ENCODE assay signal across 2 cellular contexts in the genomic region with DNA sequence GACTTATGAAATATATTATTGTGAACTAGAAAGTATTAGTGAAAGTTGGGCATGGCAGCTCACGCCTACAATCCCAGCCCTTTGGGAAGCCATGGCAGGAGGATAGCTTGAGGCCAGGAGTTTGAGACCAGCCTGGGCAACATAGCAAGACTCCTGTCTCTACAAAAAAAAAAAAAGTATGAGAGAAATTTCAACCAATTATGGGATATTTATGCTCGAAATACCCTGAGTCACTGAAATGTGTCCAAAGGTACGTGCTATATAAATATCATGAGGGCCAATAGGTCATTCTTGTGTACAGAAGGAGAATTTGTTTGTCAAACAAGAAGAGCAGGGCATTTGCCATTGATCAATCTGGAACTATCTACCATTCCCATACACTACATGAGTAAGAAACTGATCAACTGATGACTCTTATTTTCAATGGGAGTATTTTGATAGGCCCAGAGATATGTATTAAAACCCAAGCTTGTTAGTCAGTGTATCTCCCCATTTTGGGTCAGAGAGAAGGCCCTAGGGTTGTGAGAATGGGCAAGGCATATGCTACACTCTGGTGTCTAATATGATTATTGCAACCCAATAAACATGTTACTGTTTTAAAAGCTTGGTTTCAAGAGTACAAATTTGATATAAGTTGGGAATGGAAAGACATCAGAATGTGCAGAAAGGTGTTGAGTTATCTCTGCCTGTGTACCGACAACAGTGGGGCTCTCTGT.
TF ChIP-seq lines count a peak whose summit lies in the region.

No MANE protein-coding gene starts in this region.

TF ChIP-seq in SK-N-SH, 30 proteins besides CTCF, POLR2A, EP300 and RAD21:
- TF ChIP-seq NFIC (IDR thresholded peaks at IDR 0.05; ENCODE audit: borderline replicate concordance) (no peak), CHD2 (IDR thresholded peaks at IDR 0.05; ENCODE audit: low read length, partially characterized antibody) (no peak), GABPA (IDR thresholded peaks at IDR 0.05; ENCODE audit: low read depth) (no peak), FOSL2 (IDR thresholded peaks at IDR 0.05; ENCODE audit: borderline replicate concordance, low read depth) (no peak), TAF1 (IDR thresholded peaks at IDR 0.05; ENCODE audit: borderline replicate concordance, low read depth, low read length) (no peak), GATA2 (CRISPR knock-in tag; IDR thresholded peaks at IDR 0.05) (no peak)

TF ChIP-seq in SK-N-SH treated with all-trans-retinoic acid at 6 μM for 48 hours, 23 proteins besides CTCF, POLR2A, EP300 and RAD21:
- no peak for TF ChIP-seq OSR1 (CRISPR knock-in tag; IDR thresholded peaks at IDR 0.05)
- TF ChIP-seq, protein P1, sequence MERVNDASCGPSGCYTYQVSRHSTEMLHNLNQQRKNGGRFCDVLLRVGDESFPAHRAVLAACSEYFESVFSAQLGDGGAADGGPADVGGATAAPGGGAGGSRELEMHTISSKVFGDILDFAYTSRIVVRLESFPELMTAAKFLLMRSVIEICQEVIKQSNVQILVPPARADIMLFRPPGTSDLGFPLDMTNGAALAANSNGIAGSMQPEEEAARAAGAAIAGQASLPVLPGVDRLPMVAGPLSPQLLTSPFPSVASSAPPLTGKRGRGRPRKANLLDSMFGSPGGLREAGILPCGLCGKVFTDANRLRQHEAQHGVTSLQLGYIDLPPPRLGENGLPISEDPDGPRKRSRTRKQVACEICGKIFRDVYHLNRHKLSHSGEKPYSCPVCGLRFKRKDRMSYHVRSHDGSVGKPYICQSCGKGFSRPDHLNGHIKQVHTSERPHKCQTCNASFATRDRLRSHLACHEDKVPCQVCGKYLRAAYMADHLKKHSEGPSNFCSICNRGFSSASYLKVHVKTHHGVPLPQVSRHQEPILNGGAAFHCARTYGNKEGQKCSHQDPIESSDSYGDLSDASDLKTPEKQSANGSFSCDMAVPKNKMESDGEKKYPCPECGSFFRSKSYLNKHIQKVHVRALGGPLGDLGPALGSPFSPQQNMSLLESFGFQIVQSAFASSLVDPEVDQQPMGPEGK (CRISPR knock-in tag; IDR thresholded peaks at IDR 0.05; ENCODE audit: borderline replicate concordance): no peak
- no peak for TF ChIP-seq ARNTL (CRISPR knock-in tag; IDR thresholded peaks at IDR 0.05; ENCODE audit: borderline replicate concordance, low read depth)
- TF ChIP-seq ZFP3 (CRISPR knock-in tag; IDR thresholded peaks at IDR 0.05): no peak
- TF ChIP-seq RARB (CRISPR knock-in tag; IDR thresholded peaks at IDR 0.05): no peak
- no peak for TF ChIP-seq ZC3H10 (CRISPR knock-in tag; IDR thresholded peaks at IDR 0.05)
- TF ChIP-seq ZNF70 (CRISPR knock-in tag; IDR thresholded peaks at IDR 0.05): no peak
- no peak for TF ChIP-seq ISL1 (CRISPR knock-in tag; IDR thresholded peaks at IDR 0.05)
- TF ChIP-seq, protein P2, sequence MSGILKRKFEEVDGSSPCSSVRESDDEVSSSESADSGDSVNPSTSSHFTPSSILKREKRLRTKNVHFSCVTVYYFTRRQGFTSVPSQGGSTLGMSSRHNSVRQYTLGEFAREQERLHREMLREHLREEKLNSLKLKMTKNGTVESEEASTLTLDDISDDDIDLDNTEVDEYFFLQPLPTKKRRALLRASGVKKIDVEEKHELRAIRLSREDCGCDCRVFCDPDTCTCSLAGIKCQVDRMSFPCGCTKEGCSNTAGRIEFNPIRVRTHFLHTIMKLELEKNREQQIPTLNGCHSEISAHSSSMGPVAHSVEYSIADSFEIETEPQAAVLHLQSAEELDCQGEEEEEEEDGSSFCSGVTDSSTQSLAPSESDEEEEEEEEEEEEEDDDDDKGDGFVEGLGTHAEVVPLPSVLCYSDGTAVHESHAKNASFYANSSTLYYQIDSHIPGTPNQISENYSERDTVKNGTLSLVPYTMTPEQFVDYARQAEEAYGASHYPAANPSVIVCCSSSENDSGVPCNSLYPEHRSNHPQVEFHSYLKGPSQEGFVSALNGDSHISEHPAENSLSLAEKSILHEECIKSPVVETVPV (CRISPR knock-in tag; IDR thresholded peaks at IDR 0.05): no peak
- no peak for TF ChIP-seq SNAI2 (CRISPR knock-in tag; IDR thresholded peaks at IDR 0.05)
- no peak for TF ChIP-seq ZFP30 (CRISPR knock-in tag; IDR thresholded peaks at IDR 0.05)
